8 cellular contexts compared by ENCODE assay signal in genomic region chr5:90409318-90410177, GRCh38. TPM values are rescaled to one million over a fixed set of nuclear protein-coding genes. Genes with fewer than 3 reads are reported as not detected.
DNase-seq lines count a peak whose midpoint lies in the region; ATAC-seq, FAIRE-seq and TF ChIP-seq lines count a peak whose summit lies in the region.

TSS of gene CETN3 (minus strand) at chr5:90409756. CDS start at chr5:90409661, 95 bp downstream.

- no peaks in the 10 kb centered on the region for H3K27me3 ChIP-seq in HUES64 (ENCODE audit: insufficient read depth, low read length)
- no peaks in the 10 kb centered on the region for H3K27me3 ChIP-seq in OCI-LY1 (ENCODE audit: insufficient read depth, low read length)

- H3F3A ChIP-seq in OCI-LY1 (ENCODE audit: insufficient read depth, low read length), result no peaks in the 10 kb centered on the region

- H3K27me3 Mint-ChIP-seq in endothelial cell (ENCODE audit: unreplicated experiment) (no peaks in the 10 kb centered on the region), mesothelial cell of epicardium (ENCODE audit: low read depth) (no peaks in the 10 kb centered on the region)

- peak; percentile 66 for FAIRE-seq in D721Med (lab: Jason Lieb, UNC)

- H3K27ac ChIP-seq in HUES64 (ENCODE audit: low read depth, low read length) (peak within 1 kb of the TSS; percentile 97), OCI-LY1 (ENCODE audit: low read depth, low read length, poor library complexity, severe bottlenecking) (peak within 1 kb of the TSS; percentile 93)

- WGBS in HUES64, result under 1% methylated on average over 51 of the region's 51 CpGs

- peak within 1 kb of the TSS; percentile 46 for H2AFZ ChIP-seq in OCI-LY1 (ENCODE audit: low read length)

- H3K9me3 ChIP-seq in HUES64 (ENCODE audit: insufficient read depth, low read depth, low read length) (no peaks in the 10 kb centered on the region), OCI-LY1 (ENCODE audit: low read length) (no peaks in the 10 kb centered on the region)

- H3K4me3 ChIP-seq in HUES64 (ENCODE audit: low read length) (peak within 1 kb of the TSS; percentile 94), OCI-LY1 (ENCODE audit: low read depth, low read length, poor library complexity, severe bottlenecking) (peak within 1 kb of the TSS; percentile 94)

- DNase-seq in D721Med (ENCODE audit: insufficient read length, low spot score) (no peak), endothelial cell (ENCODE audit: low spot score) (peak; percentile 87), mesothelial cell of epicardium (ENCODE audit: low spot score in 2 of 2, unreplicated experiment in 2 of 2) (peak; percentile 77 to 91)
- DNase-seq in activated CD8-positive, alpha-beta memory T cell treated with anti-CD3 and anti-CD28 coated beads, Interleukin-2, amount 50 U/mL, for 4 hours, result peak; percentile 83
- peak; percentile 82 to 85 for DNase-seq in stimulated activated CD8-positive, alpha-beta memory T cell treated with anti-CD3 and anti-CD28 coated beads, Interleukin-15, amount 100 ng/mL, for 48 hours (ENCODE audit: low read depth in 2 of 2)

- no peaks in the 10 kb centered on the region for H4K20me1 ChIP-seq in OCI-LY1 (ENCODE audit: insufficient read depth, low read length)

- H3K4me1 Mint-ChIP-seq in endothelial cell (ENCODE audit: unreplicated experiment), result no peaks in the 10 kb centered on the region
- H3K4me1 Mint-ChIP-seq in mesothelial cell of epicardium, result peaks cover 18% of the 10 kb centered on the region

- 0 out of 2 replicates have a peak, but pooled peaks cover 4% of the 10 kb centered on the region for H3K79me2 ChIP-seq in OCI-LY1 (ENCODE audit: insufficient read depth, low read length)

- peak; percentile 97 for ATAC-seq in GM21515 (IDR thresholded peaks at IDR 0.05; ENCODE audit: unreplicated experiment)

- H3K36me3 ChIP-seq in HUES64 (ENCODE audit: insufficient read depth, low read length) (peaks cover 28% of the 10 kb centered on the region), OCI-LY1 (ENCODE audit: insufficient read depth, low read length) (peaks cover 23% of the 10 kb centered on the region; the same call in 1 of the 2 replicates)

- H3K4me3 Mint-ChIP-seq in endothelial cell (ENCODE audit: unreplicated experiment) (no peak within 1 kb of the TSS), mesothelial cell of epicardium (no peak within 1 kb of the TSS)

- no peak for TF ChIP-seq CTCF in D721Med (IDR thresholded peaks at IDR 0.05; ENCODE audit: insufficient read depth, missing control alignments)
- no peak for TF ChIP-seq CTCF in OCI-LY1 (IDR thresholded peaks at IDR 0.05; ENCODE audit: low read length)
- TF ChIP-seq CTCF in endothelial cell (IDR thresholded peaks at IDR 0.05; ENCODE audit: unreplicated experiment), result no peak
- TF ChIP-seq CTCF in mesothelial cell of epicardium (IDR thresholded peaks at IDR 0.05; ENCODE audit: unreplicated experiment), result no peak

- peak within 1 kb of the TSS; percentile 96 for H3K9ac ChIP-seq in HUES64 (ENCODE audit: low read depth, low read length)
- peak within 1 kb of the TSS; percentile 99 for H3K9ac ChIP-seq in OCI-LY1 (ENCODE audit: low read length)

- no peaks in the 10 kb centered on the region for H3K9me2 ChIP-seq in OCI-LY1 (ENCODE audit: low read depth, low read length)

- H3K4me2 ChIP-seq in OCI-LY1 (ENCODE audit: low read length), result peak within 1 kb of the TSS; percentile 85

- H3K9me3 Mint-ChIP-seq in endothelial cell (ENCODE audit: unreplicated experiment), result no peaks in the 10 kb centered on the region
- H3K9me3 Mint-ChIP-seq in mesothelial cell of epicardium, result no peaks in the 10 kb centered on the region

- H3K27ac Mint-ChIP-seq in endothelial cell (ENCODE audit: unreplicated experiment) (no peak within 1 kb of the TSS), mesothelial cell of epicardium (no peak within 1 kb of the TSS)

- H3K4me1 ChIP-seq in HUES64 (ENCODE audit: insufficient read depth, low read length), result peaks cover 35% of the 10 kb centered on the region
- peaks cover 32% of the 10 kb centered on the region for H3K4me1 ChIP-seq in OCI-LY1 (ENCODE audit: insufficient read depth, low read length, severe bottlenecking)

- H3K36me3 Mint-ChIP-seq in endothelial cell (ENCODE audit: low read depth, unreplicated experiment) (no peaks in the 10 kb centered on the region), mesothelial cell of epicardium (peaks cover 5% of the 10 kb centered on the region)

RNA-seq across cellular contexts. Expression of gene CETN3, which starts in this region (rescaled TPM):
- polyA plus RNA-seq in HUES64 (2013, experiment 1 of 2), result 27.6 TPM
- 41.7 TPM for polyA plus RNA-seq in HUES64 (2013, experiment 2 of 2)
- total RNA-seq in endothelial cell (ENCODE audit: unreplicated experiment) (20.4 TPM), mesothelial cell of epicardium (32.9 to 35.5 TPM (median 34.2 TPM) in 3 replicates)
